1 cellular context compared by ENCODE assay signal in the genomic region with DNA sequence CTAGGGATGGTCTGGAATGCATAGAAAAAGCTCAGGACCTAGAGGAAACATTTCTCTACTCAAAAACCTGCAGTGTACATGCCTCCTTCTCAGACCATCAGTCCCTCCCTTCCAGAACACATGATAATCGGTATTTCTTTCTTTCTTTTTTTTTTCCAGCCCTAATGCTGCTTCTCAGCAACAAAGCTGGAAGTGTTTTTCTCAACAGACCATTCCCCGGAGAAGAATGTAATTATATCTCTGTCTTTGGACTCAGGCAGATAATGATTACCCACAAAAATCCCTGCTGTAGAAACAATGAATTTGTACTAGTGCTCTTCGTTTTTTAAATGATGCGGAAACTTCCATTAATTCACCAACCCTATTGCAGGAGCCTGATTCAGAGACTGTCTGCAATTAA.
TF ChIP-seq lines count a peak whose summit lies in the region.

No MANE protein-coding gene starts in this region.

TF ChIP-seq in HepG2, 621 proteins besides CTCF, POLR2A, EP300 and RAD21:
- TF ChIP-seq KLF15 (CRISPR knock-in tag; IDR thresholded peaks at IDR 0.05; ENCODE audit: borderline replicate concordance), result no peak
- no peak for TF ChIP-seq ZNF296 (CRISPR knock-in tag; conservative IDR thresholded peaks at IDR 0.05)
- TF ChIP-seq, protein P1, sequence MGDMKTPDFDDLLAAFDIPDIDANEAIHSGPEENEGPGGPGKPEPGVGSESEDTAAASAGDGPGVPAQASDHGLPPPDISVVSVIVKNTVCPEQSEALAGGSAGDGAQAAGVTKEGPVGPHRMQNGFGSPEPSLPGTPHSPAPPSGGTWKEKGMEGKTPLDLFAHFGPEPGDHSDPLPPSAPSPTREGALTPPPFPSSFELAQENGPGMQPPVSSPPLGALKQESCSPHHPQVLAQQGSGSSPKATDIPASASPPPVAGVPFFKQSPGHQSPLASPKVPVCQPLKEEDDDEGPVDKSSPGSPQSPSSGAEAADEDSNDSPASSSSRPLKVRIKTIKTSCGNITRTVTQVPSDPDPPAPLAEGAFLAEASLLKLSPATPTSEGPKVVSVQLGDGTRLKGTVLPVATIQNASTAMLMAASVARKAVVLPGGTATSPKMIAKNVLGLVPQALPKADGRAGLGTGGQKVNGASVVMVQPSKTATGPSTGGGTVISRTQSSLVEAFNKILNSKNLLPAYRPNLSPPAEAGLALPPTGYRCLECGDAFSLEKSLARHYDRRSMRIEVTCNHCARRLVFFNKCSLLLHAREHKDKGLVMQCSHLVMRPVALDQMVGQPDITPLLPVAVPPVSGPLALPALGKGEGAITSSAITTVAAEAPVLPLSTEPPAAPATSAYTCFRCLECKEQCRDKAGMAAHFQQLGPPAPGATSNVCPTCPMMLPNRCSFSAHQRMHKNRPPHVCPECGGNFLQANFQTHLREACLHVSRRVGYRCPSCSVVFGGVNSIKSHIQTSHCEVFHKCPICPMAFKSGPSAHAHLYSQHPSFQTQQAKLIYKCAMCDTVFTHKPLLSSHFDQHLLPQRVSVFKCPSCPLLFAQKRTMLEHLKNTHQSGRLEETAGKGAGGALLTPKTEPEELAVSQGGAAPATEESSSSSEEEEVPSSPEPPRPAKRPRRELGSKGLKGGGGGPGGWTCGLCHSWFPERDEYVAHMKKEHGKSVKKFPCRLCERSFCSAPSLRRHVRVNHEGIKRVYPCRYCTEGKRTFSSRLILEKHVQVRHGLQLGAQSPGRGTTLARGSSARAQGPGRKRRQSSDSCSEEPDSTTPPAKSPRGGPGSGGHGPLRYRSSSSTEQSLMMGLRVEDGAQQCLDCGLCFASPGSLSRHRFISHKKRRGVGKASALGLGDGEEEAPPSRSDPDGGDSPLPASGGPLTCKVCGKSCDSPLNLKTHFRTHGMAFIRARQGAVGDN (CRISPR knock-in tag; IDR thresholded peaks at IDR 0.05), result no peak
- TF ChIP-seq, protein P2, sequence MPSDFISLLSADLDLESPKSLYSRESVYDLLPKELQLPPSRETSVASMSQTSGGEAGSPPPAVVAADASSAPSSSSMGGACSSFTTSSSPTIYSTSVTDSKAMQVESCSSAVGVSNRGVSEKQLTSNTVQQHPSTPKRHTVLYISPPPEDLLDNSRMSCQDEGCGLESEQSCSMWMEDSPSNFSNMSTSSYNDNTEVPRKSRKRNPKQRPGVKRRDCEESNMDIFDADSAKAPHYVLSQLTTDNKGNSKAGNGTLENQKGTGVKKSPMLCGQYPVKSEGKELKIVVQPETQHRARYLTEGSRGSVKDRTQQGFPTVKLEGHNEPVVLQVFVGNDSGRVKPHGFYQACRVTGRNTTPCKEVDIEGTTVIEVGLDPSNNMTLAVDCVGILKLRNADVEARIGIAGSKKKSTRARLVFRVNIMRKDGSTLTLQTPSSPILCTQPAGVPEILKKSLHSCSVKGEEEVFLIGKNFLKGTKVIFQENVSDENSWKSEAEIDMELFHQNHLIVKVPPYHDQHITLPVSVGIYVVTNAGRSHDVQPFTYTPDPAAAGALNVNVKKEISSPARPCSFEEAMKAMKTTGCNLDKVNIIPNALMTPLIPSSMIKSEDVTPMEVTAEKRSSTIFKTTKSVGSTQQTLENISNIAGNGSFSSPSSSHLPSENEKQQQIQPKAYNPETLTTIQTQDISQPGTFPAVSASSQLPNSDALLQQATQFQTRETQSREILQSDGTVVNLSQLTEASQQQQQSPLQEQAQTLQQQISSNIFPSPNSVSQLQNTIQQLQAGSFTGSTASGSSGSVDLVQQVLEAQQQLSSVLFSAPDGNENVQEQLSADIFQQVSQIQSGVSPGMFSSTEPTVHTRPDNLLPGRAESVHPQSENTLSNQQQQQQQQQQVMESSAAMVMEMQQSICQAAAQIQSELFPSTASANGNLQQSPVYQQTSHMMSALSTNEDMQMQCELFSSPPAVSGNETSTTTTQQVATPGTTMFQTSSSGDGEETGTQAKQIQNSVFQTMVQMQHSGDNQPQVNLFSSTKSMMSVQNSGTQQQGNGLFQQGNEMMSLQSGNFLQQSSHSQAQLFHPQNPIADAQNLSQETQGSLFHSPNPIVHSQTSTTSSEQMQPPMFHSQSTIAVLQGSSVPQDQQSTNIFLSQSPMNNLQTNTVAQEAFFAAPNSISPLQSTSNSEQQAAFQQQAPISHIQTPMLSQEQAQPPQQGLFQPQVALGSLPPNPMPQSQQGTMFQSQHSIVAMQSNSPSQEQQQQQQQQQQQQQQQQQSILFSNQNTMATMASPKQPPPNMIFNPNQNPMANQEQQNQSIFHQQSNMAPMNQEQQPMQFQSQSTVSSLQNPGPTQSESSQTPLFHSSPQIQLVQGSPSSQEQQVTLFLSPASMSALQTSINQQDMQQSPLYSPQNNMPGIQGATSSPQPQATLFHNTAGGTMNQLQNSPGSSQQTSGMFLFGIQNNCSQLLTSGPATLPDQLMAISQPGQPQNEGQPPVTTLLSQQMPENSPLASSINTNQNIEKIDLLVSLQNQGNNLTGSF (CRISPR knock-in tag; IDR thresholded peaks at IDR 0.05), result no peak
- TF ChIP-seq, protein P3, sequence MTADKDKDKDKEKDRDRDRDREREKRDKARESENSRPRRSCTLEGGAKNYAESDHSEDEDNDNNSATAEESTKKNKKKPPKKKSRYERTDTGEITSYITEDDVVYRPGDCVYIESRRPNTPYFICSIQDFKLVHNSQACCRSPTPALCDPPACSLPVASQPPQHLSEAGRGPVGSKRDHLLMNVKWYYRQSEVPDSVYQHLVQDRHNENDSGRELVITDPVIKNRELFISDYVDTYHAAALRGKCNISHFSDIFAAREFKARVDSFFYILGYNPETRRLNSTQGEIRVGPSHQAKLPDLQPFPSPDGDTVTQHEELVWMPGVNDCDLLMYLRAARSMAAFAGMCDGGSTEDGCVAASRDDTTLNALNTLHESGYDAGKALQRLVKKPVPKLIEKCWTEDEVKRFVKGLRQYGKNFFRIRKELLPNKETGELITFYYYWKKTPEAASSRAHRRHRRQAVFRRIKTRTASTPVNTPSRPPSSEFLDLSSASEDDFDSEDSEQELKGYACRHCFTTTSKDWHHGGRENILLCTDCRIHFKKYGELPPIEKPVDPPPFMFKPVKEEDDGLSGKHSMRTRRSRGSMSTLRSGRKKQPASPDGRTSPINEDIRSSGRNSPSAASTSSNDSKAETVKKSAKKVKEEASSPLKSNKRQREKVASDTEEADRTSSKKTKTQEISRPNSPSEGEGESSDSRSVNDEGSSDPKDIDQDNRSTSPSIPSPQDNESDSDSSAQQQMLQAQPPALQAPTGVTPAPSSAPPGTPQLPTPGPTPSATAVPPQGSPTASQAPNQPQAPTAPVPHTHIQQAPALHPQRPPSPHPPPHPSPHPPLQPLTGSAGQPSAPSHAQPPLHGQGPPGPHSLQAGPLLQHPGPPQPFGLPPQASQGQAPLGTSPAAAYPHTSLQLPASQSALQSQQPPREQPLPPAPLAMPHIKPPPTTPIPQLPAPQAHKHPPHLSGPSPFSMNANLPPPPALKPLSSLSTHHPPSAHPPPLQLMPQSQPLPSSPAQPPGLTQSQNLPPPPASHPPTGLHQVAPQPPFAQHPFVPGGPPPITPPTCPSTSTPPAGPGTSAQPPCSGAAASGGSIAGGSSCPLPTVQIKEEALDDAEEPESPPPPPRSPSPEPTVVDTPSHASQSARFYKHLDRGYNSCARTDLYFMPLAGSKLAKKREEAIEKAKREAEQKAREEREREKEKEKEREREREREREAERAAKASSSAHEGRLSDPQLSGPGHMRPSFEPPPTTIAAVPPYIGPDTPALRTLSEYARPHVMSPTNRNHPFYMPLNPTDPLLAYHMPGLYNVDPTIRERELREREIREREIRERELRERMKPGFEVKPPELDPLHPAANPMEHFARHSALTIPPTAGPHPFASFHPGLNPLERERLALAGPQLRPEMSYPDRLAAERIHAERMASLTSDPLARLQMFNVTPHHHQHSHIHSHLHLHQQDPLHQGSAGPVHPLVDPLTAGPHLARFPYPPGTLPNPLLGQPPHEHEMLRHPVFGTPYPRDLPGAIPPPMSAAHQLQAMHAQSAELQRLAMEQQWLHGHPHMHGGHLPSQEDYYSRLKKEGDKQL (CRISPR knock-in tag; IDR thresholded peaks at IDR 0.05; ENCODE audit: low read depth), result no peak
- TF ChIP-seq, protein P4, sequence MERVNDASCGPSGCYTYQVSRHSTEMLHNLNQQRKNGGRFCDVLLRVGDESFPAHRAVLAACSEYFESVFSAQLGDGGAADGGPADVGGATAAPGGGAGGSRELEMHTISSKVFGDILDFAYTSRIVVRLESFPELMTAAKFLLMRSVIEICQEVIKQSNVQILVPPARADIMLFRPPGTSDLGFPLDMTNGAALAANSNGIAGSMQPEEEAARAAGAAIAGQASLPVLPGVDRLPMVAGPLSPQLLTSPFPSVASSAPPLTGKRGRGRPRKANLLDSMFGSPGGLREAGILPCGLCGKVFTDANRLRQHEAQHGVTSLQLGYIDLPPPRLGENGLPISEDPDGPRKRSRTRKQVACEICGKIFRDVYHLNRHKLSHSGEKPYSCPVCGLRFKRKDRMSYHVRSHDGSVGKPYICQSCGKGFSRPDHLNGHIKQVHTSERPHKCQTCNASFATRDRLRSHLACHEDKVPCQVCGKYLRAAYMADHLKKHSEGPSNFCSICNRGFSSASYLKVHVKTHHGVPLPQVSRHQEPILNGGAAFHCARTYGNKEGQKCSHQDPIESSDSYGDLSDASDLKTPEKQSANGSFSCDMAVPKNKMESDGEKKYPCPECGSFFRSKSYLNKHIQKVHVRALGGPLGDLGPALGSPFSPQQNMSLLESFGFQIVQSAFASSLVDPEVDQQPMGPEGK (CRISPR knock-in tag; IDR thresholded peaks at IDR 0.05), result no peak
- TF ChIP-seq, protein P5, sequence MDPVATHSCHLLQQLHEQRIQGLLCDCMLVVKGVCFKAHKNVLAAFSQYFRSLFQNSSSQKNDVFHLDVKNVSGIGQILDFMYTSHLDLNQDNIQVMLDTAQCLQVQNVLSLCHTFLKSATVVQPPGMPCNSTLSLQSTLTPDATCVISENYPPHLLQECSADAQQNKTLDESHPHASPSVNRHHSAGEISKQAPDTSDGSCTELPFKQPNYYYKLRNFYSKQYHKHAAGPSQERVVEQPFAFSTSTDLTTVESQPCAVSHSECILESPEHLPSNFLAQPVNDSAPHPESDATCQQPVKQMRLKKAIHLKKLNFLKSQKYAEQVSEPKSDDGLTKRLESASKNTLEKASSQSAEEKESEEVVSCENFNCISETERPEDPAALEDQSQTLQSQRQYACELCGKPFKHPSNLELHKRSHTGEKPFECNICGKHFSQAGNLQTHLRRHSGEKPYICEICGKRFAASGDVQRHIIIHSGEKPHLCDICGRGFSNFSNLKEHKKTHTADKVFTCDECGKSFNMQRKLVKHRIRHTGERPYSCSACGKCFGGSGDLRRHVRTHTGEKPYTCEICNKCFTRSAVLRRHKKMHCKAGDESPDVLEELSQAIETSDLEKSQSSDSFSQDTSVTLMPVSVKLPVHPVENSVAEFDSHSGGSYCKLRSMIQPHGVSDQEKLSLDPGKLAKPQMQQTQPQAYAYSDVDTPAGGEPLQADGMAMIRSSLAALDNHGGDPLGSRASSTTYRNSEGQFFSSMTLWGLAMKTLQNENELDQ (CRISPR knock-in tag; IDR thresholded peaks at IDR 0.05; ENCODE audit: borderline replicate concordance), result no peak
